In the genomic region with DNA sequence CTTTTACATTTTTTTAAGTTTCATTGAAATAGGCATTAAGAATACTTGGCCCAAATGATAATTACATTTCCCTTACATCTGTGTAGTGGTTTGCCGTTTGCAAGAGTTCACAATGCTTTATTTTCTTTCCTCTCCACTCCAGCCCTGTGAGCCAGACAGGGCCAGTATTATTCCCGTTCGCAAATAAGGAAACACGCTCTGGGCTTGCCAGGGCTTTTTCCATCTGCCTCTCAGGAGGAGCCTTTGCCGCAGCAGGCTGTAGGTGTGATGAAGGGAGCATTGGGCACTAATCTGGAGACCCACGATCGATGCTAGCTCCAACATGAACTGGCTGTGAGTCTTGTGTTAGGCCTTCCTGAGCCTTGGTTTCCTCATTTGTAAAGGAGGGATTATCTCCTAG, we compare ENCODE assay signal across 26 cellular contexts.
DNase-seq lines count a peak whose midpoint lies in the region; ATAC-seq and TF ChIP-seq lines count a peak whose summit lies in the region.
"Had no signal": no experiment of that assay in that cellular context is flagged by ENCODE, and none has a peak within 500 bp of the region (broad histone marks: within the 10 kb centered on the region; RNA-seq: fewer than 3 reads in every experiment).

No MANE protein-coding gene starts in this region.

- H3K4me3 Mint-ChIP-seq in activated CD4-positive, alpha-beta T cell treated with anti-CD3 and anti-CD28 coated beads for 36 hours = no peak overlapping the region
- H3K4me3 Mint-ChIP-seq: activated naive CD8-positive, alpha-beta T cell treated with anti-CD3 and anti-CD28 coated beads for 36 hours; CD4-positive, CD25-positive, alpha-beta regulatory T cell; effector memory CD8-positive, alpha-beta T cell; HFFc6; naive B cell; type B pancreatic cell had no signal

- no peaks in the 10 kb centered on the region for H3K4me1 Mint-ChIP-seq in activated CD4-positive, alpha-beta T cell treated with anti-CD3 and anti-CD28 coated beads for 36 hours
- H3K4me1 Mint-ChIP-seq: activated naive CD8-positive, alpha-beta T cell treated with anti-CD3 and anti-CD28 coated beads for 36 hours; CD4-positive, CD25-positive, alpha-beta regulatory T cell; naive B cell had no signal

- H3K27ac ChIP-seq in ascending aorta (peak overlapping the region; percentile 45 to 66), coronary artery (no peak overlapping the region), muscle layer of colon (ENCODE audit: low read depth, low read length) (peak overlapping the region; percentile 35), thyroid gland (peak overlapping the region; percentile 52 to 77 (median 72))

- intact Hi-C loops in ascending aorta (cut with DNase I) = loop anchor here (2.0 kb wide), 1 partner anchor 18 kb away; no protein-coding TSS in a partner anchor
- intact Hi-C loops in thyroid gland (cut with DNase I) = no loop called here
- intact Hi-C loops in activated CD4-positive, alpha-beta T cell treated with anti-CD3 and anti-CD28 coated beads for 36 hours (cut with DNase I, micrococcal nuclease) = no loop called here

- H3K9ac ChIP-seq in muscle layer of colon (ENCODE audit: low read length) = no peak overlapping the region

- H3K27me3 Mint-ChIP-seq in activated CD4-positive, alpha-beta T cell treated with anti-CD3 and anti-CD28 coated beads for 36 hours = no peaks in the 10 kb centered on the region
- H3K27me3 Mint-ChIP-seq: activated naive CD8-positive, alpha-beta T cell treated with anti-CD3 and anti-CD28 coated beads for 36 hours; CD4-positive, CD25-positive, alpha-beta regulatory T cell; effector memory CD8-positive, alpha-beta T cell; naive B cell; type B pancreatic cell had no signal

- TF ChIP-seq CTCF in ascending aorta (IDR thresholded peaks at IDR 0.05) (no peak), coronary artery (IDR thresholded peaks at IDR 0.05) (no peak), thyroid gland (IDR thresholded peaks at IDR 0.05) (no peak)

- H3K4me3 ChIP-seq in ascending aorta = peak overlapping the region; percentile 11 to 33
- H3K4me3 ChIP-seq in coronary artery = peak overlapping the region; percentile 16
- no peak overlapping the region for H3K4me3 ChIP-seq in muscle layer of colon (ENCODE audit: low read depth in 1 of 2, low read length in 2 of 2)
- no peak overlapping the region for H3K4me3 ChIP-seq in thyroid gland (replicated peaks in 1 of 3)

- H3K9me3 ChIP-seq in ascending aorta (no peaks in the 10 kb centered on the region), muscle layer of colon (ENCODE audit: low read length) (no peaks in the 10 kb centered on the region), thyroid gland (no peaks in the 10 kb centered on the region)

- ATAC-seq in activated CD4-positive, alpha-beta T cell treated with anti-CD3 and anti-CD28 coated beads for 36 hours = no peak
- ATAC-seq: effector memory CD8-positive, alpha-beta T cell; esophagus mucosa; stimulated activated naive CD8-positive, alpha-beta T cell treated with anti-CD3 and anti-CD28 coated beads, Interleukin-15, Interleukin-2, amounts not matched to agents 100 U/mL and 50 U/mL, for 24 hours had no signal

- DNase-seq in ascending aorta (ENCODE audit: low spot score in 2 of 2) (peak in 1 of 2 donors; percentile 66), coronary artery (ENCODE audit: low spot score) (peak; percentile 70), thyroid gland (peak; percentile 50 to 60), ACHN (no peak), NCI-H2029 (lab: John Stamatoyannopoulos, UW) (no peak)
- DNase-seq in effector CD8-positive, alpha-beta T cell (lab: John Stamatoyannopoulos, UW) = no peak
- DNase-seq in activated CD4-positive, alpha-beta T cell treated with anti-CD3 and anti-CD28 coated beads for 36 hours = no peak
- DNase-seq: activated CD4-positive, alpha-beta T cell treated with anti-CD3 and anti-CD28 coated beads, Interleukin-2, amount 50 U/mL, for 48 hours; activated CD4-positive, CD25-positive, alpha-beta regulatory T cell; activated CD8-positive, alpha-beta memory T cell treated with anti-CD3 and anti-CD28 coated beads, Interleukin-2, amount 50 U/mL, for 48 hours; activated naive CD8-positive, alpha-beta T cell treated with anti-CD3 and anti-CD28 coated beads for 36 hours; CD4-positive, CD25-positive, alpha-beta regulatory T cell; effector memory CD8-positive, alpha-beta T cell; EL; HFFc6; naive B cell; NCI-H1105; NCI-H2029 treated with DMSO at 0.1 percent for 48 hours; NCI-H226; occipital lobe; retina; stimulated activated naive CD8-positive, alpha-beta T cell treated with anti-CD3 and anti-CD28 coated beads, Interleukin-15, Interleukin-2, amounts not matched to agents 100 U/mL and 50 U/mL, for 24 hours had no signal

- no peak for TF ChIP-seq POLR2A in thyroid gland (IDR thresholded peaks at IDR 0.05)

- POLR2A ChIA-PET in activated CD4-positive, alpha-beta T cell treated with anti-CD3 and anti-CD28 coated beads for 36 hours (lab: Charles Lee) = interaction anchor here (0.7 kb wide), 1 partner anchor 223 kb away, joined by 5 read pairs; no protein-coding TSS in a partner anchor

- WGBS in thyroid gland, 2 donors = 46 to 50% methylated on average over 7 of the region's 7 CpGs

- H3K4me1 ChIP-seq in ascending aorta (peaks cover 0 to 6% of the 10 kb centered on the region in 2 donors), muscle layer of colon (ENCODE audit: insufficient read depth, low read length) (peaks cover 30% of the 10 kb centered on the region), thyroid gland (peaks cover 13 to 20% of the 10 kb centered on the region in 2 donors)

- CTCF ChIA-PET in activated CD4-positive, alpha-beta T cell treated with anti-CD3 and anti-CD28 coated beads for 36 hours (lab: Charles Lee) = no interaction called here

- in situ Hi-C loops in ACHN (cut with HindIII; ENCODE audit: low pct_ligation_motif_present, low pct_unique_long_range_greater_than_20kb, low sequenced_read_pairs) = no loop called here

- H3K27me3 ChIP-seq in ascending aorta (no peaks in the 10 kb centered on the region), muscle layer of colon (ENCODE audit: control insufficient read depth in 1 of 2, insufficient read depth in 2 of 2, low read length in 2 of 2) (no peaks in the 10 kb centered on the region), thyroid gland (no peaks in the 10 kb centered on the region)

- no peaks in the 10 kb centered on the region for H3K36me3 Mint-ChIP-seq in activated CD4-positive, alpha-beta T cell treated with anti-CD3 and anti-CD28 coated beads for 36 hours (ENCODE audit: low read depth)
- H3K36me3 Mint-ChIP-seq: activated naive CD8-positive, alpha-beta T cell treated with anti-CD3 and anti-CD28 coated beads for 36 hours; CD4-positive, CD25-positive, alpha-beta regulatory T cell; naive B cell; type B pancreatic cell had no signal

- H3K36me3 ChIP-seq in ascending aorta = no peaks in the 10 kb centered on the region
- H3K36me3 ChIP-seq in muscle layer of colon (ENCODE audit: insufficient read depth, low read length) = no peaks in the 10 kb centered on the region
- H3K36me3 ChIP-seq in thyroid gland = no peaks in the 10 kb centered on the region

- H3K9me3 Mint-ChIP-seq in activated CD4-positive, alpha-beta T cell treated with anti-CD3 and anti-CD28 coated beads for 36 hours (ENCODE audit: low read depth) = peaks cover 2% of the 10 kb centered on the region
- H3K9me3 Mint-ChIP-seq: type B pancreatic cell had no signal

- H3K27ac Mint-ChIP-seq in activated CD4-positive, alpha-beta T cell treated with anti-CD3 and anti-CD28 coated beads for 36 hours = no peak overlapping the region
- H3K27ac Mint-ChIP-seq: activated naive CD8-positive, alpha-beta T cell treated with anti-CD3 and anti-CD28 coated beads for 36 hours; activated T-helper 2 cell treated with anti-CD3 and anti-CD28 coated beads, Interferon-gamma antibody, Interleukin-2, Interleukin-4, amounts not matched to agents 10 μg/mL and 5 μg/mL and 100 μg/mL, durations not matched to agents 14 hours and 24 hours and 36 hours; CD4-positive, CD25-positive, alpha-beta regulatory T cell; effector memory CD8-positive, alpha-beta T cell; HFFc6; naive B cell; type B pancreatic cell had no signal

Comparison
In these comparisons a context has a peak if more than half of its experiments do, and no peak if none do; other contexts are left out.
1. DNase-seq: peak in coronary artery (single experiment) and thyroid gland (2 of 2); none in ACHN (single experiment), NCI-H2029 (single experiment), effector CD8-positive, alpha-beta T cell (single experiment) and activated CD4-positive, alpha-beta T cell treated with anti-CD3 and anti-CD28 coated beads for 36 hours (single experiment).
2. H3K27ac ChIP-seq: peak in ascending aorta (2 of 2), muscle layer of colon (single experiment) and thyroid gland (3 of 3); none in coronary artery (0 of 2).
3. H3K4me3 ChIP-seq: peak in ascending aorta (2 of 2) and coronary artery (single experiment); none in muscle layer of colon (0 of 2) and thyroid gland (0 of 3).